ENCODE assay signal across 1 cellular context in the genomic region with DNA sequence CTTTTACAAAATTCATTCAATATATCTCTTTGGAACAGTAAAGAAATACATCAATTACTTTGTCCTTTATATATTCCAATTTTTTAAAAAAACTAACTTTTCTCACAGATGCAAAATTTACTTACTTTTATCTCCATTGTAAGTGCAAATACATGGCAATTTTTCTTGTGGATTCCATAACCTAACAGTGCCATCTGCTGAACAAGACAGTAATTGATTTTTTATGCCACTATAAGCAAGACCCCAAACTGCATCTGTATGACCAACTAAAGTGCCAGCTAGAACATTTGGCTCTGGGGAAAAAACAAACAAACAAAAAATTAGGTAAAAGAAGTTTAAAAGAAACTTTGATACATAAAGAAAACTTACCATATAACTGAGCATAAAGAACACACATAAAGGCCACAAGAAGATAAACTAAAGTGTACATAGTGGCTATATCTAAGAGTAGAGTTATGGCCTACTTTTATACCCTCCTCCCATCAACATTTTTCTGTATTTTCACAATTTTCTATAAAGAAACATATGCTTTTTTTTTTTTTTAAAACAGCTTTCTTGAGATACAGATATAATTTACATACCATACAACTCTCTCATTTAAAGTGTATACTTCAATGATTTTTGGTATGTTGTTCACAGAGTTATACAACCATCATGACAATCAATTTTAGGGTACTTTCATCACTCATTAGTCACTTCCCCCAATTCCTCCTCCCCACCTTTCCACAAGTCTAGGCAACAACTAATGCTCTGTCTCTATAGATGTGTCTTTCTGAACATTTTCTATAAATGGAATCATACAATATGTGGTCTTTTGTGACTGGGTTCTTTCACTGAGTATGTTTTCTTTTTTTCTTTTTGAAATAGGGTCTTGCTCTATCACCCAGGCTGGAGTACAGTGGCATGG.
TF ChIP-seq lines count a peak whose summit lies in the region.

No MANE protein-coding gene starts in this region.

TF ChIP-seq in GM12878, 131 proteins besides CTCF, POLR2A, EP300 and RAD21:
- TF ChIP-seq NFYA (IDR thresholded peaks at IDR 0.05; ENCODE audit: borderline replicate concordance, low read depth, low read length) (no peak), ASH2L (IDR thresholded peaks at IDR 0.05; ENCODE audit: borderline replicate concordance, low read depth) (no peak), SMC3 (IDR thresholded peaks at IDR 0.05; ENCODE audit: borderline replicate concordance, low read length) (peak; percentile 40; the same call in 1 of the 2 replicates), TARDBP (IDR thresholded peaks at IDR 0.05; ENCODE audit: borderline replicate concordance) (no peak), SMAD5 (IDR thresholded peaks at IDR 0.05; ENCODE audit: low read depth) (no peak), ZNF217 (IDR thresholded peaks at IDR 0.05) (no peak)
- TF ChIP-seq, protein P1, sequence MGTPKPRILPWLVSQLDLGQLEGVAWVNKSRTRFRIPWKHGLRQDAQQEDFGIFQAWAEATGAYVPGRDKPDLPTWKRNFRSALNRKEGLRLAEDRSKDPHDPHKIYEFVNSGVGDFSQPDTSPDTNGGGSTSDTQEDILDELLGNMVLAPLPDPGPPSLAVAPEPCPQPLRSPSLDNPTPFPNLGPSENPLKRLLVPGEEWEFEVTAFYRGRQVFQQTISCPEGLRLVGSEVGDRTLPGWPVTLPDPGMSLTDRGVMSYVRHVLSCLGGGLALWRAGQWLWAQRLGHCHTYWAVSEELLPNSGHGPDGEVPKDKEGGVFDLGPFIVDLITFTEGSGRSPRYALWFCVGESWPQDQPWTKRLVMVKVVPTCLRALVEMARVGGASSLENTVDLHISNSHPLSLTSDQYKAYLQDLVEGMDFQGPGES (IDR thresholded peaks at IDR 0.05), result no peak
